1 cellular context compared by ENCODE assay signal in the genomic region with DNA sequence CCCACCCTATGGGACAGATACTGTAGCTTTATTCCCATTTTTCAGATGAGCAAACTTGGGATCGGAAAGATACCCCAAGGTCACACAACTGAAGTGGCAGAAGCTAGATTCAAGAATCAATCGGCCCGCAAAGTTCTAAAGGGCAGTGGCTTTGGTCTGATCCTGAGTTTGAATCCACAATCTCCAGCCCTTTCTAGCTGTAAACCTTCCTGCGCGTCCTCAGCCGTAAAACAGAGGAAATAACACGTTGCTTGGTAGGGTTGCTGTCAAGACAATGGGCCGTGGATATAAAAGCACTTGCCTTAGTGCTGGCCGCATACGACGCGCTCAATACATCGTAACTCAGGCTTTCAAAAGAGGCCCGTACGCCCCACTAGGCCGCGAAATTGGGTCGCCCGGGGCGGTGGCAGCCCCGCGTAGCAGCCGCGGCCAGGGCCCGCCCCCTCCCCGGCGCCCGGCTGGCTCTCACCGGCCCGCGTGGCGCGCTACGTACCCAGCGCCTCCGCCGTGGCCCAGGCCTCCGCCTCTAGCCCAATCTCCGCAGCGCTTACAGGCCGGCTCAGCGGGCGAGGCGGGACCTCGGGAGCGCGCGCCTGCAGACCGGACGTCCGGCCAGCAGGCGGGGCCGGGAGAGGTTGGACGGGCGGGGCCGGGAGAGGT.
TF ChIP-seq lines count a peak whose summit lies in the region.

A gene with protein sequence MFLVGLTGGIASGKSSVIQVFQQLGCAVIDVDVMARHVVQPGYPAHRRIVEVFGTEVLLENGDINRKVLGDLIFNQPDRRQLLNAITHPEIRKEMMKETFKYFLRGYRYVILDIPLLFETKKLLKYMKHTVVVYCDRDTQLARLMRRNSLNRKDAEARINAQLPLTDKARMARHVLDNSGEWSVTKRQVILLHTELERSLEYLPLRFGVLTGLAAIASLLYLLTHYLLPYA (minus strand): TSS at position 573 of the 660 bp plus-strand sequence. CDS start 16,747 bp downstream, outside the sequence.

TF ChIP-seq in HepG2, 621 proteins besides CTCF, POLR2A, EP300 and RAD21 (continued from another document and continues in another):
- TF ChIP-seq, protein P1, sequence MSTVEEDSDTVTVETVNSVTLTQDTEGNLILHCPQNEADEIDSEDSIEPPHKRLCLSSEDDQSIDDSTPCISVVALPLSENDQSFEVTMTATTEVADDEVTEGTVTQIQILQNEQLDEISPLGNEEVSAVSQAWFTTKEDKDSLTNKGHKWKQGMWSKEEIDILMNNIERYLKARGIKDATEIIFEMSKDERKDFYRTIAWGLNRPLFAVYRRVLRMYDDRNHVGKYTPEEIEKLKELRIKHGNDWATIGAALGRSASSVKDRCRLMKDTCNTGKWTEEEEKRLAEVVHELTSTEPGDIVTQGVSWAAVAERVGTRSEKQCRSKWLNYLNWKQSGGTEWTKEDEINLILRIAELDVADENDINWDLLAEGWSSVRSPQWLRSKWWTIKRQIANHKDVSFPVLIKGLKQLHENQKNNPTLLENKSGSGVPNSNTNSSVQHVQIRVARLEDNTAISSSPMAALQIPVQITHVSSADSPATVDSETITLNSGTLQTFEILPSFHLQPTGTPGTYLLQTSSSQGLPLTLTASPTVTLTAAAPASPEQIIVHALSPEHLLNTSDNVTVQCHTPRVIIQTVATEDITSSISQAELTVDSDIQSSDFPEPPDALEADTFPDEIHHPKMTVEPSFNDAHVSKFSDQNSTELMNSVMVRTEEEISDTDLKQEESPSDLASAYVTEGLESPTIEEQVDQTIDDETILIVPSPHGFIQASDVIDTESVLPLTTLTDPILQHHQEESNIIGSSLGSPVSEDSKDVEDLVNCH (CRISPR knock-in tag; IDR thresholded peaks at IDR 0.05) = no peak
- TF ChIP-seq NR2C2 (CRISPR knock-in tag; IDR thresholded peaks at IDR 0.05; ENCODE audit: borderline replicate concordance) = peak; percentile 38; the same call in 1 of the 2 replicates
- TF ChIP-seq ZNF143 (CRISPR knock-in tag; IDR thresholded peaks at IDR 0.05) = no peak; the same call in 1 of the 2 replicates
- no peak for TF ChIP-seq ZNF530 (CRISPR knock-in tag; IDR thresholded peaks at IDR 0.05; ENCODE audit: low read depth)
- TF ChIP-seq, protein P2, sequence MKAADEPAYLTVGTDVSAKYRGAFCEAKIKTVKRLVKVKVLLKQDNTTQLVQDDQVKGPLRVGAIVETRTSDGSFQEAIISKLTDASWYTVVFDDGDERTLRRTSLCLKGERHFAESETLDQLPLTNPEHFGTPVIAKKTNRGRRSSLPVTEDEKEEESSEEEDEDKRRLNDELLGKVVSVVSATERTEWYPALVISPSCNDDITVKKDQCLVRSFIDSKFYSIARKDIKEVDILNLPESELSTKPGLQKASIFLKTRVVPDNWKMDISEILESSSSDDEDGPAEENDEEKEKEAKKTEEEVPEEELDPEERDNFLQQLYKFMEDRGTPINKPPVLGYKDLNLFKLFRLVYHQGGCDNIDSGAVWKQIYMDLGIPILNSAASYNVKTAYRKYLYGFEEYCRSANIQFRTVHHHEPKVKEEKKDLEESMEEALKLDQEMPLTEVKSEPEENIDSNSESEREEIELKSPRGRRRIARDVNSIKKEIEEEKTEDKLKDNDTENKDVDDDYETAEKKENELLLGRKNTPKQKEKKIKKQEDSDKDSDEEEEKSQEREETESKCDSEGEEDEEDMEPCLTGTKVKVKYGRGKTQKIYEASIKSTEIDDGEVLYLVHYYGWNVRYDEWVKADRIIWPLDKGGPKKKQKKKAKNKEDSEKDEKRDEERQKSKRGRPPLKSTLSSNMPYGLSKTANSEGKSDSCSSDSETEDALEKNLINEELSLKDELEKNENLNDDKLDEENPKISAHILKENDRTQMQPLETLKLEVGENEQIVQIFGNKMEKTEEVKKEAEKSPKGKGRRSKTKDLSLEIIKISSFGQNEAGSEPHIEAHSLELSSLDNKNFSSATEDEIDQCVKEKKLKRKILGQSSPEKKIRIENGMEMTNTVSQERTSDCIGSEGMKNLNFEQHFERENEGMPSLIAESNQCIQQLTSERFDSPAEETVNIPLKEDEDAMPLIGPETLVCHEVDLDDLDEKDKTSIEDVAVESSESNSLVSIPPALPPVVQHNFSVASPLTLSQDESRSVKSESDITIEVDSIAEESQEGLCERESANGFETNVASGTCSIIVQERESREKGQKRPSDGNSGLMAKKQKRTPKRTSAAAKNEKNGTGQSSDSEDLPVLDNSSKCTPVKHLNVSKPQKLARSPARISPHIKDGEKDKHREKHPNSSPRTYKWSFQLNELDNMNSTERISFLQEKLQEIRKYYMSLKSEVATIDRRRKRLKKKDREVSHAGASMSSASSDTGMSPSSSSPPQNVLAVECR (CRISPR knock-in tag; IDR thresholded peaks at IDR 0.05; ENCODE audit: borderline replicate concordance) = peak; percentile 74
- no peak for TF ChIP-seq MAFG (CRISPR knock-in tag; IDR thresholded peaks at IDR 0.05)
- TF ChIP-seq ZNF446 (CRISPR knock-in tag; IDR thresholded peaks at IDR 0.05) = 0 out of 2 replicates have a peak, but pooled peaks have one; percentile 35
- no peak for TF ChIP-seq GTF2F1 (IDR thresholded peaks at IDR 0.05; ENCODE audit: low read length)
- no peak for TF ChIP-seq ZNF432 (CRISPR knock-in tag; IDR thresholded peaks at IDR 0.05; ENCODE audit: borderline replicate concordance)
- TF ChIP-seq, protein P3, sequence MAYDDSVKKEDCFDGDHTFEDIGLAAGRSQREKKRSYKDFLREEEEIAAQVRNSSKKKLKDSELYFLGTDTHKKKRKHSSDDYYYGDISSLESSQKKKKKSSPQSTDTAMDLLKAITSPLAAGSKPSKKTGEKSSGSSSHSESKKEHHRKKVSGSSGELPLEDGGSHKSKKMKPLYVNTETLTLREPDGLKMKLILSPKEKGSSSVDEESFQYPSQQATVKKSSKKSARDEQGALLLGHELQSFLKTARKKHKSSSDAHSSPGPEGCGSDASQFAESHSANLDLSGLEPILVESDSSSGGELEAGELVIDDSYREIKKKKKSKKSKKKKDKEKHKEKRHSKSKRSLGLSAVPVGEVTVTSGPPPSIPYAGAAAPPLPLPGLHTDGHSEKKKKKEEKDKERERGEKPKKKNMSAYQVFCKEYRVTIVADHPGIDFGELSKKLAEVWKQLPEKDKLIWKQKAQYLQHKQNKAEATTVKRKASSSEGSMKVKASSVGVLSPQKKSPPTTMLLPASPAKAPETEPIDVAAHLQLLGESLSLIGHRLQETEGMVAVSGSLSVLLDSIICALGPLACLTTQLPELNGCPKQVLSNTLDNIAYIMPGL (CRISPR knock-in tag; IDR thresholded peaks at IDR 0.05; ENCODE audit: borderline replicate concordance in 1 of 2, low read depth in 1 of 2) = peak; percentile 56 to 77
- no peak for TF ChIP-seq ZNF678 (CRISPR knock-in tag; IDR thresholded peaks at IDR 0.05)
- no peak for TF ChIP-seq ZNF337 (CRISPR knock-in tag; IDR thresholded peaks at IDR 0.05; ENCODE audit: borderline replicate concordance, low read depth)
- TF ChIP-seq, protein P4, sequence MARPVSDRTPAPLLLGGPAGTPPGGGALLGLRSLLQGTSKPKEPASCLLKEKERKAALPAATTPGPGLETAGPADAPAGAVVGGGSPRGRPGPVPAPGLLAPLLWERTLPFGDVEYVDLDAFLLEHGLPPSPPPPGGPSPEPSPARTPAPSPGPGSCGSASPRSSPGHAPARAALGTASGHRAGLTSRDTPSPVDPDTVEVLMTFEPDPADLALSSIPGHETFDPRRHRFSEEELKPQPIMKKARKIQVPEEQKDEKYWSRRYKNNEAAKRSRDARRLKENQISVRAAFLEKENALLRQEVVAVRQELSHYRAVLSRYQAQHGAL (CRISPR knock-in tag; IDR thresholded peaks at IDR 0.05; ENCODE audit: not compliant biosample characterization) = peak; percentile 55
- TF ChIP-seq, protein P5, sequence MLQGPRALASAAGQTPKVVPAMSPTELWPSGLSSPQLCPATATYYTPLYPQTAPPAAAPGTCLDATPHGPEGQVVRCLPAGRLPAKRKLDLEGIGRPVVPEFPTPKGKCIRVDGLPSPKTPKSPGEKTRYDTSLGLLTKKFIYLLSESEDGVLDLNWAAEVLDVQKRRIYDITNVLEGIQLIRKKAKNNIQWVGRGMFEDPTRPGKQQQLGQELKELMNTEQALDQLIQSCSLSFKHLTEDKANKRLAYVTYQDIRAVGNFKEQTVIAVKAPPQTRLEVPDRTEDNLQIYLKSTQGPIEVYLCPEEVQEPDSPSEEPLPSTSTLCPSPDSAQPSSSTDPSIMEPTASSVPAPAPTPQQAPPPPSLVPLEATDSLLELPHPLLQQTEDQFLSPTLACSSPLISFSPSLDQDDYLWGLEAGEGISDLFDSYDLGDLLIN (CRISPR knock-in tag; IDR thresholded peaks at IDR 0.05; ENCODE audit: borderline replicate concordance) = peak; percentile 89; the same call in 1 of the 2 replicates
- TF ChIP-seq RBAK (CRISPR knock-in tag; IDR thresholded peaks at IDR 0.05) = no peak; the same call in 1 of the 2 replicates
- TF ChIP-seq GTF3A (CRISPR knock-in tag; conservative IDR thresholded peaks at IDR 0.05) = no peak
- TF ChIP-seq SOX6 (IDR thresholded peaks at IDR 0.05) = no peak
- no peak; the same call in 1 of the 2 replicates for TF ChIP-seq SOX6 (CRISPR knock-in tag; IDR thresholded peaks at IDR 0.05)
- TF ChIP-seq, protein P6, sequence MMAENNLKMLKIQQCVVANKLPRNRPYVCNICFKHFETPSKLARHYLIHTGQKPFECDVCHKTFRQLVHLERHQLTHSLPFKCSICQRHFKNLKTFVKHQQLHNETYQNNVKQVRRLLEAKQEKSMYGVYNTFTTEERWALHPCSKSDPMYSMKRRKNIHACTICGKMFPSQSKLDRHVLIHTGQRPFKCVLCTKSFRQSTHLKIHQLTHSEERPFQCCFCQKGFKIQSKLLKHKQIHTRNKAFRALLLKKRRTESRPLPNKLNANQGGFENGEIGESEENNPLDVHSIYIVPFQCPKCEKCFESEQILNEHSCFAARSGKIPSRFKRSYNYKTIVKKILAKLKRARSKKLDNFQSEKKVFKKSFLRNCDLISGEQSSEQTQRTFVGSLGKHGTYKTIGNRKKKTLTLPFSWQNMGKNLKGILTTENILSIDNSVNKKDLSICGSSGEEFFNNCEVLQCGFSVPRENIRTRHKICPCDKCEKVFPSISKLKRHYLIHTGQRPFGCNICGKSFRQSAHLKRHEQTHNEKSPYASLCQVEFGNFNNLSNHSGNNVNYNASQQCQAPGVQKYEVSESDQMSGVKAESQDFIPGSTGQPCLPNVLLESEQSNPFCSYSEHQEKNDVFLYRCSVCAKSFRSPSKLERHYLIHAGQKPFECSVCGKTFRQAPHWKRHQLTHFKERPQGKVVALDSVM (CRISPR knock-in tag; IDR thresholded peaks at IDR 0.05) = peak; percentile 53; the same call in 1 of the 2 replicates
- TF ChIP-seq FLYWCH1 (CRISPR knock-in tag; IDR thresholded peaks at IDR 0.05) = no peak
- TF ChIP-seq HIVEP1 (CRISPR knock-in tag; IDR thresholded peaks at IDR 0.05) = 0 out of 2 replicates have a peak, but pooled peaks have one; percentile 39
- TF ChIP-seq ZBTB21 (CRISPR knock-in tag; IDR thresholded peaks at IDR 0.05) = no peak
- TF ChIP-seq PHB2 (IDR thresholded peaks at IDR 0.05; ENCODE audit: partially characterized antibody) = no peak
- TF ChIP-seq, protein P7, sequence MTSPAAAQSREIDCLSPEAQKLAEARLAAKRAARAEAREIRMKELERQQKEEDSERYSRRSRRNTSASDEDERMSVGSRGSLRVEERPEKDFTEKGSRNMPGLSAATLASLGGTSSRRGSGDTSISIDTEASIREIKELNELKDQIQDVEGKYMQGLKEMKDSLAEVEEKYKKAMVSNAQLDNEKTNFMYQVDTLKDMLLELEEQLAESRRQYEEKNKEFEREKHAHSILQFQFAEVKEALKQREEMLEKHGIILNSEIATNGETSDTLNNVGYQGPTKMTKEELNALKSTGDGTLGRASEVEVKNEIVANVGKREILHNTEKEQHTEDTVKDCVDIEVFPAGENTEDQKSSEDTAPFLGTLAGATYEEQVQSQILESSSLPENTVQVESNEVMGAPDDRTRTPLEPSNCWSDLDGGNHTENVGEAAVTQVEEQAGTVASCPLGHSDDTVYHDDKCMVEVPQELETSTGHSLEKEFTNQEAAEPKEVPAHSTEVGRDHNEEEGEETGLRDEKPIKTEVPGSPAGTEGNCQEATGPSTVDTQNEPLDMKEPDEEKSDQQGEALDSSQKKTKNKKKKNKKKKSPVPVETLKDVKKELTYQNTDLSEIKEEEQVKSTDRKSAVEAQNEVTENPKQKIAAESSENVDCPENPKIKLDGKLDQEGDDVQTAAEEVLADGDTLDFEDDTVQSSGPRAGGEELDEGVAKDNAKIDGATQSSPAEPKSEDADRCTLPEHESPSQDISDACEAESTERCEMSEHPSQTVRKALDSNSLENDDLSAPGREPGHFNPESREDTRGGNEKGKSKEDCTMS (CRISPR knock-in tag; conservative IDR thresholded peaks at IDR 0.05) = no peak
- TF ChIP-seq, protein P8, sequence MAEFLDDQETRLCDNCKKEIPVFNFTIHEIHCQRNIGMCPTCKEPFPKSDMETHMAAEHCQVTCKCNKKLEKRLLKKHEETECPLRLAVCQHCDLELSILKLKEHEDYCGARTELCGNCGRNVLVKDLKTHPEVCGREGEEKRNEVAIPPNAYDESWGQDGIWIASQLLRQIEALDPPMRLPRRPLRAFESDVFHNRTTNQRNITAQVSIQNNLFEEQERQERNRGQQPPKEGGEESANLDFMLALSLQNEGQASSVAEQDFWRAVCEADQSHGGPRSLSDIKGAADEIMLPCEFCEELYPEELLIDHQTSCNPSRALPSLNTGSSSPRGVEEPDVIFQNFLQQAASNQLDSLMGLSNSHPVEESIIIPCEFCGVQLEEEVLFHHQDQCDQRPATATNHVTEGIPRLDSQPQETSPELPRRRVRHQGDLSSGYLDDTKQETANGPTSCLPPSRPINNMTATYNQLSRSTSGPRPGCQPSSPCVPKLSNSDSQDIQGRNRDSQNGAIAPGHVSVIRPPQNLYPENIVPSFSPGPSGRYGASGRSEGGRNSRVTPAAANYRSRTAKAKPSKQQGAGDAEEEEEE (CRISPR knock-in tag; IDR thresholded peaks at IDR 0.05; ENCODE audit: borderline replicate concordance) = 0 out of 2 replicates have a peak, but pooled peaks have one; percentile 78
- no peak for TF ChIP-seq RFXANK (CRISPR knock-in tag; IDR thresholded peaks at IDR 0.05)
- no peak for TF ChIP-seq ZNF569 (CRISPR knock-in tag; IDR thresholded peaks at IDR 0.05; ENCODE audit: borderline replicate concordance)
- TF ChIP-seq TOPORS (CRISPR knock-in tag; IDR thresholded peaks at IDR 0.05) = peak; percentile 90
- no peak for TF ChIP-seq ZNF572 (CRISPR knock-in tag; IDR thresholded peaks at IDR 0.05)
- TF ChIP-seq NCOR1 (IDR thresholded peaks at IDR 0.05; ENCODE audit: borderline replicate concordance, low read length) = no peak
- TF ChIP-seq, protein P9, sequence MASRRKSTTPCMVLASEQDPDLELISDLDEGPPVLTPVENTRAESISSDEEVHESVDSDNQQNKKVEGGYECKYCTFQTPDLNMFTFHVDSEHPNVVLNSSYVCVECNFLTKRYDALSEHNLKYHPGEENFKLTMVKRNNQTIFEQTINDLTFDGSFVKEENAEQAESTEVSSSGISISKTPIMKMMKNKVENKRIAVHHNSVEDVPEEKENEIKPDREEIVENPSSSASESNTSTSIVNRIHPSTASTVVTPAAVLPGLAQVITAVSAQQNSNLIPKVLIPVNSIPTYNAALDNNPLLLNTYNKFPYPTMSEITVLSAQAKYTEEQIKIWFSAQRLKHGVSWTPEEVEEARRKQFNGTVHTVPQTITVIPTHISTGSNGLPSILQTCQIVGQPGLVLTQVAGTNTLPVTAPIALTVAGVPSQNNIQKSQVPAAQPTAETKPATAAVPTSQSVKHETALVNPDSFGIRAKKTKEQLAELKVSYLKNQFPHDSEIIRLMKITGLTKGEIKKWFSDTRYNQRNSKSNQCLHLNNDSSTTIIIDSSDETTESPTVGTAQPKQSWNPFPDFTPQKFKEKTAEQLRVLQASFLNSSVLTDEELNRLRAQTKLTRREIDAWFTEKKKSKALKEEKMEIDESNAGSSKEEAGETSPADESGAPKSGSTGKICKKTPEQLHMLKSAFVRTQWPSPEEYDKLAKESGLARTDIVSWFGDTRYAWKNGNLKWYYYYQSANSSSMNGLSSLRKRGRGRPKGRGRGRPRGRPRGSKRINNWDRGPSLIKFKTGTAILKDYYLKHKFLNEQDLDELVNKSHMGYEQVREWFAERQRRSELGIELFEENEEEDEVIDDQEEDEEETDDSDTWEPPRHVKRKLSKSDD (CRISPR knock-in tag; IDR thresholded peaks at IDR 0.05; ENCODE audit: low read depth) = no peak
- peak; percentile 48; the same call in 1 of the 2 replicates for TF ChIP-seq ZNF3 (CRISPR knock-in tag; IDR thresholded peaks at IDR 0.05)
- peak; percentile 92 for TF ChIP-seq SRY (CRISPR knock-in tag; IDR thresholded peaks at IDR 0.05)
- TF ChIP-seq KLF11 (CRISPR knock-in tag; IDR thresholded peaks at IDR 0.05) = no peak
